In genomic region chr20:34004790-34005457, GRCh38 we compare ENCODE assay signal across 1 cellular context.
TF ChIP-seq lines count a peak whose summit lies in the region.

No MANE protein-coding gene starts in this region.

TF ChIP-seq in HepG2, 621 proteins besides CTCF, POLR2A, EP300 and RAD21 (continued from another document and continues in another):
- no peak; the same call in 1 of the 2 replicates for TF ChIP-seq ZNF597 (CRISPR knock-in tag; IDR thresholded peaks at IDR 0.05)
- no peak for TF ChIP-seq RELA (CRISPR knock-in tag; IDR thresholded peaks at IDR 0.05)
- TF ChIP-seq TSC22D2 (CRISPR knock-in tag; IDR thresholded peaks at IDR 0.05; ENCODE audit: borderline replicate concordance) = no peak
- peak; percentile 93 for TF ChIP-seq MIXL1 (CRISPR knock-in tag; IDR thresholded peaks at IDR 0.05)
- TF ChIP-seq ZEB1 (IDR thresholded peaks at IDR 0.05; ENCODE audit: insufficient replicate concordance, low read depth) = peak; percentile 98
- TF ChIP-seq ZBTB3 (CRISPR knock-in tag; IDR thresholded peaks at IDR 0.05; ENCODE audit: borderline replicate concordance, low read depth) = peak; percentile 88; the same call in 1 of the 2 replicates
- TF ChIP-seq SMC3 (IDR thresholded peaks at IDR 0.05; ENCODE audit: low read length) = 0 out of 2 replicates have a peak, but pooled peaks have one; percentile 24
- TF ChIP-seq SATB2 (CRISPR knock-in tag; IDR thresholded peaks at IDR 0.05) = peak; percentile 97
- no peak; the same call in 1 of the 2 replicates for TF ChIP-seq XBP1 (CRISPR knock-in tag; IDR thresholded peaks at IDR 0.05)
- peak; percentile 72 for TF ChIP-seq ETV5 (CRISPR knock-in tag; IDR thresholded peaks at IDR 0.05; ENCODE audit: borderline replicate concordance)
- peak; percentile 55 for TF ChIP-seq ZSCAN21 (CRISPR knock-in tag; IDR thresholded peaks at IDR 0.05; ENCODE audit: borderline replicate concordance)
- TF ChIP-seq KAT8 (CRISPR knock-in tag; IDR thresholded peaks at IDR 0.05) = peak; percentile 72
- TF ChIP-seq RFX5 (IDR thresholded peaks at IDR 0.05; ENCODE audit: low read depth, low read length) = 0 out of 2 replicates have a peak, but pooled peaks have one; percentile 29
- TF ChIP-seq SMARCE1 (IDR thresholded peaks at IDR 0.05; ENCODE audit: borderline replicate concordance) = no peak
- TF ChIP-seq MEIS1 (CRISPR knock-in tag; IDR thresholded peaks at IDR 0.05; ENCODE audit: borderline replicate concordance) = peak; percentile 95; the same call in 1 of the 2 replicates
- peak; percentile 45 for TF ChIP-seq IKZF4 (CRISPR knock-in tag; IDR thresholded peaks at IDR 0.05; ENCODE audit: borderline replicate concordance, low read depth, not compliant biosample characterization)
- TF ChIP-seq RARA (CRISPR knock-in tag; IDR thresholded peaks at IDR 0.05) = peak; percentile 91
- no peak for TF ChIP-seq KLF15 (CRISPR knock-in tag; IDR thresholded peaks at IDR 0.05; ENCODE audit: borderline replicate concordance)
- no peak for TF ChIP-seq ZFAT (CRISPR knock-in tag; conservative IDR thresholded peaks at IDR 0.05)
- peak; percentile 96 for TF ChIP-seq ZNF784 (CRISPR knock-in tag; IDR thresholded peaks at IDR 0.05; ENCODE audit: borderline replicate concordance)
- 0 out of 2 replicates have a peak, but pooled peaks have one; percentile 46 for TF ChIP-seq ZBTB39 (CRISPR knock-in tag; IDR thresholded peaks at IDR 0.05)
- peak; percentile 56; the same call in 1 of the 2 replicates for TF ChIP-seq NR0B2 (CRISPR knock-in tag; IDR thresholded peaks at IDR 0.05)
- no peak for TF ChIP-seq ZNF296 (CRISPR knock-in tag; conservative IDR thresholded peaks at IDR 0.05)
- peak; percentile 79 for TF ChIP-seq TEAD3 (CRISPR knock-in tag; optimal IDR thresholded peaks at IDR 0.05; ENCODE audit: borderline replicate concordance)
- TF ChIP-seq TERF1 (CRISPR knock-in tag; IDR thresholded peaks at IDR 0.05) = no peak
- peak; percentile 71 for TF ChIP-seq FOXO1 (CRISPR knock-in tag; IDR thresholded peaks at IDR 0.05)
- TF ChIP-seq GZF1 (CRISPR knock-in tag; IDR thresholded peaks at IDR 0.05) = no peak
- peak; percentile 69; the same call in 1 of the 2 replicates for TF ChIP-seq CBX5 (CRISPR knock-in tag; IDR thresholded peaks at IDR 0.05; ENCODE audit: borderline replicate concordance)
- peak; percentile 62; the same call in 1 of the 2 replicates for TF ChIP-seq TMF1 (CRISPR knock-in tag; IDR thresholded peaks at IDR 0.05; ENCODE audit: low read depth)
- TF ChIP-seq AGO2 (optimal IDR thresholded peaks at IDR 0.05; ENCODE audit: low read depth, low read length) = no peak
- TF ChIP-seq ARNT (IDR thresholded peaks at IDR 0.05) = no peak
- TF ChIP-seq ARID5B (CRISPR knock-in tag; IDR thresholded peaks at IDR 0.05) = peak; percentile 98
- no peak for TF ChIP-seq CSRNP2 (CRISPR knock-in tag; conservative IDR thresholded peaks at IDR 0.05; ENCODE audit: low read depth)
- TF ChIP-seq STAT6 (CRISPR knock-in tag; IDR thresholded peaks at IDR 0.05; ENCODE audit: borderline replicate concordance) = no peak
- TF ChIP-seq MBNL3 (CRISPR knock-in tag; conservative IDR thresholded peaks at IDR 0.05) = no peak
- peak; percentile 40; the same call in 1 of the 2 replicates for TF ChIP-seq YEATS4 (CRISPR knock-in tag; IDR thresholded peaks at IDR 0.05; ENCODE audit: borderline replicate concordance)
- TF ChIP-seq ZBTB21 (CRISPR knock-in tag; IDR thresholded peaks at IDR 0.05) = no peak
- peak; percentile 95 for TF ChIP-seq SAP130 (CRISPR knock-in tag; IDR thresholded peaks at IDR 0.05; ENCODE audit: low read depth)
- TF ChIP-seq ZBTB49 (CRISPR knock-in tag; IDR thresholded peaks at IDR 0.05; ENCODE audit: borderline replicate concordance) = no peak
- peak; percentile 99 for TF ChIP-seq ZBTB34 (CRISPR knock-in tag; IDR thresholded peaks at IDR 0.05)
- TF ChIP-seq ZNF747 (CRISPR knock-in tag; IDR thresholded peaks at IDR 0.05; ENCODE audit: borderline replicate concordance) = peak; percentile 70; the same call in 1 of the 2 replicates
